23 cellular contexts compared by ENCODE assay signal in the genomic region with DNA sequence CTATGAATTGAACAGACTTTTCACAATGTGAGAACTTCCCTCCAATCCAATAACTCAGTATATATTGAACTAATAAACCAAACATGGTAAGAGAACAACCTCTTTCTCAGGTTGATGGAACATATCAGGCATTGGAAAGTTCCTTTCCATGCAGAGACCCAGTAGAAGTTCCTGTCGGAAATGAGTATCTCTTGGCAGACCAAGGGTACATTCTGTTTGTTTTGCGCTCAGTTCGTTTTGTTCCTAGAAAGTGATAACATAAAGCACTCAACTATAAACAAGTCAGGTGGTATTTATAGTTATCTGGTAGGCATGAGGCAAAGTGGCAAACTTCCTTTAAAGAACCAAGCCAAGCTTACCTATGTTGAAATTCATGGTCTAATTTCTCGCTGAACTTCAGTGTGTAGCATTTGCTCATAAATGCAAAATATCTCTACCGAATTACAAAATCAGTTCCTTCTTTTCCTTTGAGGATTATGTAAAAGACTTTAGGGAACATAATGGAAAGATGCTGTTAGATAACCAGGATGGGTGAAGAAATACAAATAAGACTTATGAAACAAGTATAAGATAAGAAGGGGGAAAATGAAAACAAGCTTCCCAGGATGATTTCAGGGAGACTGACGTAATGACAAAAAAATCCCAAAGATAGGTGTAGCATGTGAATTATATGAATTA.
"Had no signal": no experiment of that assay in that cellular context is flagged by ENCODE, and none has a peak within 500 bp of the region (broad histone marks: within the 10 kb centered on the region; RNA-seq: fewer than 3 reads in every experiment).

No MANE protein-coding gene starts in this region.

- H3K9me3 Mint-ChIP-seq: activated CD4-positive, alpha-beta T cell treated with anti-CD3 and anti-CD28 coated beads, Interleukin-2, amount 10 ng/mL, durations not matched to agents 7 days and 5 days; activated naive CD4-positive, alpha-beta T cell treated with anti-CD3 and anti-CD28 coated beads, Interleukin-2, amount 10 ng/mL, durations not matched to agents 7 days and 5 days; activated T-cell treated with anti-CD3 and anti-CD28 coated beads, Interleukin-2, amount 50 U/mL, for 4 hours; T-helper 1 cell treated with Interleukin-12 subunit alpha and Interleukin-12 subunit beta and Interleukin-4 antibody, amounts not matched to agents 30 μg/mL and 1 μg/mL, for 36 hours had no signal

- H3K4me3 Mint-ChIP-seq: activated CD4-positive, alpha-beta T cell treated with anti-CD3 and anti-CD28 coated beads, Interleukin-2, amount 10 ng/mL, durations not matched to agents 7 days and 5 days; activated CD8-positive, alpha-beta T cell treated with anti-CD3 and anti-CD28 coated beads, Interleukin-2, amount 10 ng/mL, durations not matched to agents 7 days and 5 days; activated naive CD4-positive, alpha-beta T cell treated with anti-CD3 and anti-CD28 coated beads, Interleukin-2, amount 10 ng/mL, durations not matched to agents 7 days and 5 days; activated naive CD8-positive, alpha-beta T cell treated with anti-CD3 and anti-CD28 coated beads, Interleukin-2, amount 50 U/mL, for 24 hours; activated T-cell treated with anti-CD3 and anti-CD28 coated beads, Interleukin-2, amount 50 U/mL, for 4 hours; memory B cell; neural crest cell; T-helper 1 cell treated with Interleukin-12 subunit alpha and Interleukin-12 subunit beta and Interleukin-4 antibody, amounts not matched to agents 30 μg/mL and 1 μg/mL, for 36 hours had no signal

- DNase-seq: activated CD4-positive, alpha-beta T cell treated with anti-CD3 and anti-CD28 coated beads, Interleukin-2, amount 10 ng/mL, durations not matched to agents 7 days and 5 days; activated CD8-positive, alpha-beta memory T cell treated with anti-CD3 and anti-CD28 coated beads, Interleukin-2, amount 50 U/mL, for 4 hours; activated CD8-positive, alpha-beta T cell treated with anti-CD3 and anti-CD28 coated beads, Interleukin-2, amount 10 ng/mL, durations not matched to agents 7 days and 5 days; activated naive CD4-positive, alpha-beta T cell treated with anti-CD3 and anti-CD28 coated beads, Interleukin-2, amount 10 ng/mL, durations not matched to agents 7 days and 5 days; activated naive CD8-positive, alpha-beta T cell treated with anti-CD3 and anti-CD28 coated beads, Interleukin-2, amount 50 U/mL, for 24 hours; activated T-cell treated with anti-CD3 and anti-CD28 coated beads, Interleukin-2, amount 50 U/mL, for 4 hours; aorta; effector memory CD4-positive, alpha-beta T cell; hypothalamus; islet precursor cell; naive B cell; stimulated activated naive CD4-positive, alpha-beta T cell; thyroid gland had no signal

- H3K4me1 ChIP-seq: esophagus muscularis mucosa, thyroid gland had no signal

- H3K27ac ChIP-seq: coronary artery, esophagus muscularis mucosa, ovary, thyroid gland had no signal

- H3K36me3 ChIP-seq: esophagus muscularis mucosa, ovary, thyroid gland had no signal

- FAIRE-seq: endothelial cell of umbilical vein had no signal

- H3K36me3 Mint-ChIP-seq: activated naive CD4-positive, alpha-beta T cell treated with anti-CD3 and anti-CD28 coated beads, Interleukin-2, amount 10 ng/mL, durations not matched to agents 7 days and 5 days had no signal

- H3K9me3 ChIP-seq: esophagus muscularis mucosa, ovary, thyroid gland had no signal

- H3K27me3 ChIP-seq: esophagus muscularis mucosa, ovary, thyroid gland had no signal

- H3K4me1 Mint-ChIP-seq: activated CD4-positive, alpha-beta T cell treated with anti-CD3 and anti-CD28 coated beads, Interleukin-2, amount 10 ng/mL, durations not matched to agents 7 days and 5 days; activated naive CD4-positive, alpha-beta T cell treated with anti-CD3 and anti-CD28 coated beads, Interleukin-2, amount 10 ng/mL, durations not matched to agents 7 days and 5 days; activated naive CD8-positive, alpha-beta T cell treated with anti-CD3 and anti-CD28 coated beads, Interleukin-2, amount 50 U/mL, for 24 hours; neural crest cell had no signal

- H3K27ac Mint-ChIP-seq: activated CD4-positive, alpha-beta T cell treated with anti-CD3 and anti-CD28 coated beads, Interleukin-2, amount 10 ng/mL, durations not matched to agents 7 days and 5 days; activated CD8-positive, alpha-beta T cell treated with anti-CD3 and anti-CD28 coated beads, Interleukin-2, amount 10 ng/mL, durations not matched to agents 7 days and 5 days; activated naive CD4-positive, alpha-beta T cell treated with anti-CD3 and anti-CD28 coated beads, Interleukin-2, amount 10 ng/mL, durations not matched to agents 7 days and 5 days; activated naive CD8-positive, alpha-beta T cell treated with anti-CD3 and anti-CD28 coated beads, Interleukin-2, amount 50 U/mL, for 24 hours; T-helper 1 cell treated with Interleukin-12 subunit alpha and Interleukin-12 subunit beta and Interleukin-4 antibody, amounts not matched to agents 30 μg/mL and 1 μg/mL, for 36 hours had no signal

- H3K4me3 ChIP-seq: coronary artery, esophagus muscularis mucosa, ovary, thyroid gland had no signal

- H3K27me3 Mint-ChIP-seq: activated CD4-positive, alpha-beta T cell treated with anti-CD3 and anti-CD28 coated beads, Interleukin-2, amount 10 ng/mL, durations not matched to agents 7 days and 5 days; activated naive CD4-positive, alpha-beta T cell treated with anti-CD3 and anti-CD28 coated beads, Interleukin-2, amount 10 ng/mL, durations not matched to agents 7 days and 5 days; memory B cell had no signal

- ATAC-seq: activated CD4-positive, CD25-positive, alpha-beta regulatory T cell treated with anti-CD3 and anti-CD28 coated beads, Interleukin-2, amount 50 U/mL, for 24 hours; activated CD8-positive, alpha-beta T cell treated with anti-CD3 and anti-CD28 coated beads, Interleukin-2, amount 10 ng/mL, durations not matched to agents 7 days and 5 days; activated naive CD8-positive, alpha-beta T cell treated with anti-CD3 and anti-CD28 coated beads, Interleukin-2, amount 50 U/mL, for 24 hours; activated T-cell treated with anti-CD3 and anti-CD28 coated beads, Interleukin-2, amount 50 U/mL, for 4 hours; left lobe of liver; sciatic nerve had no signal
